ENCODE assay signal across 8 cellular contexts in genomic region chr2:197599285-197599965, GRCh38.
DNase-seq lines count a peak whose midpoint lies in the region; ATAC-seq and TF ChIP-seq lines count a peak whose summit lies in the region.

No MANE protein-coding gene starts in this region.

- H3K9me3 Mint-ChIP-seq in activated CD8-positive, alpha-beta T cell treated with anti-CD3 and anti-CD28 coated beads for 36 hours, result no peaks in the 10 kb centered on the region

- peak; percentile 59 for TF ChIP-seq CTCF in GM12873 (IDR thresholded peaks at IDR 0.05; ENCODE audit: insufficient read depth, low read depth, low read length, missing control alignments)
- peak; percentile 37 for TF ChIP-seq CTCF in activated CD8-positive, alpha-beta T cell treated with anti-CD3 and anti-CD28 coated beads for 36 hours (IDR thresholded peaks at IDR 0.05)

- H3K9me3 ChIP-seq in HAP-1, result no peaks in the 10 kb centered on the region

- intact Hi-C loops in activated CD8-positive, alpha-beta T cell treated with anti-CD3 and anti-CD28 coated beads for 36 hours (cut with micrococcal nuclease), result no loop called here

- peak; percentile 96 for ATAC-seq in activated CD8-positive, alpha-beta T cell treated with anti-CD3 and anti-CD28 coated beads for 36 hours

- POLR2A ChIA-PET in activated CD8-positive, alpha-beta T cell treated with anti-CD3 and anti-CD28 coated beads for 36 hours (lab: Charles Lee), result interaction anchor here (0.9 kb wide), 1 partner anchor 84 kb away, joined by 3 read pairs; the partner anchor contains the start of gene MOB4

- no peaks in the 10 kb centered on the region for H3K36me3 Mint-ChIP-seq in activated CD8-positive, alpha-beta T cell treated with anti-CD3 and anti-CD28 coated beads for 36 hours (ENCODE audit: low read depth)

- DNase-seq in HAP-1 (ENCODE audit: low spot score in 2 of 2) (peak; percentile 67 to 73), NCI-H2029 (lab: John Stamatoyannopoulos, UW) (peak; percentile 14), glomerular visceral epithelial cell (ENCODE audit: extremely low spot score) (peak; percentile 32), OCI-M2 (lab: John Stamatoyannopoulos, UW; ENCODE audit: unreplicated experiment) (no peak), COR-L47 (lab: John Stamatoyannopoulos, UW) (no peak)
- DNase-seq in activated CD8-positive, alpha-beta T cell treated with anti-CD3 and anti-CD28 coated beads for 36 hours, result peak; percentile 54
- peak; percentile 1 to 18 for DNase-seq in stimulated activated CD4-positive, alpha-beta T cell treated with anti-CD3 and anti-CD28 coated beads, Interleukin-4, amount 100 ng/mL, for 4 hours

- H3K27me3 Mint-ChIP-seq in activated CD8-positive, alpha-beta T cell treated with anti-CD3 and anti-CD28 coated beads for 36 hours, result peaks cover 11% of the 10 kb centered on the region

- CTCF ChIA-PET in activated CD8-positive, alpha-beta T cell treated with anti-CD3 and anti-CD28 coated beads for 36 hours (lab: Charles Lee), result interaction anchor here (0.9 to 1.1 kb wide), 3 partner anchors 9 to 107 kb away, joined by 3 to 5 read pairs (median 4); no protein-coding TSS in a partner anchor

- in situ Hi-C loops in HAP-1 (cut with MboI; ENCODE audit: low sequenced_read_pairs), result no loop called here

- H3K4me3 Mint-ChIP-seq in activated CD8-positive, alpha-beta T cell treated with anti-CD3 and anti-CD28 coated beads for 36 hours, result peak overlapping the region; percentile 11

- peaks cover 5% of the 10 kb centered on the region for H3K4me1 Mint-ChIP-seq in activated CD8-positive, alpha-beta T cell treated with anti-CD3 and anti-CD28 coated beads for 36 hours (ENCODE audit: low read depth)

- H3K36me3 ChIP-seq in HAP-1 (replicated peaks), result no peaks in the 10 kb centered on the region

- H3K4me1 ChIP-seq in HAP-1, result peaks cover 36% of the 10 kb centered on the region

- no peak overlapping the region for H3K27ac Mint-ChIP-seq in activated CD8-positive, alpha-beta T cell treated with anti-CD3 and anti-CD28 coated beads for 36 hours

- H3K4me3 ChIP-seq in HAP-1, result no peak overlapping the region

- no peaks in the 10 kb centered on the region for H3K27me3 ChIP-seq in HAP-1 (ENCODE audit: low read depth)

Comparison
In these comparisons a context has a peak if more than half of its experiments do, and no peak if none do; other contexts are left out.
1. DNase-seq: peak in HAP-1 (2 of 2), NCI-H2029 (single experiment), activated CD8-positive, alpha-beta T cell treated with anti-CD3 and anti-CD28 coated beads for 36 hours (single experiment), glomerular visceral epithelial cell (single experiment) and stimulated activated CD4-positive, alpha-beta T cell treated with anti-CD3 and anti-CD28 coated beads, Interleukin-4, amount 100 ng/mL, for 4 hours (2 of 2); none in OCI-M2 (single experiment) and COR-L47 (single experiment).